ENCODE assay signal across 8 cellular contexts in the genomic region with DNA sequence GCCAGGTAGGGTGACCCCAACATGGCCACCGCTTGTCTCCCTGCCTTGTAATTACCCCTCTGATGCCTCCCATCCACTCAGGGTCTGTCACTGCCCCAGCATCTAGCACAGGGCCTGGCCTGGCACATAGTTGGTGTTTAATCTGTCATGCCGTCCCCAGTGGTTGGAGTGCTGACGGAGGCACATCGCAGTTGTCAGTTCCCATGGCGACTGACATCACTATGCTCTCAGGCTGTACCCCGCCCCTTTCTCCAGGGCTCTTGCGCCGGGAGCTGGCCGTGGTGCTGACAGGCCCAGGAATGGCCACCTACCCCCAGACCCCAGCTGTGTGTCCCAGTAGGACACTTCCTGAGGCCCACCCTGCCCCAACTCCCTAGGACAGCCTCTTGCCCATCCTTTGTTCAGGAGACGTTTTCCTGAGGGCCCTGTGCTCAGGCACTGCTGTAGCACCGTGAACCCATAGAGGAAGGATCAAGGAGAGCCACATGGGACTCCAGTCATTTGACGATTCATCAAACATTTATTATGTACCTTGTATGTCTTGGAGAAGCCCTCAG. TPM values are rescaled to one million over a fixed set of nuclear protein-coding genes. Genes with fewer than 3 reads are reported as not detected.
DNase-seq lines count a peak whose midpoint lies in the region; ATAC-seq, FAIRE-seq and TF ChIP-seq lines count a peak whose summit lies in the region.

No MANE protein-coding gene starts in this region.

- H3K4me1 ChIP-seq in endothelial cell of umbilical vein (ENCODE audit: control insufficient read depth, extremely low read depth, insufficient read depth, low read length) (peaks cover 8% of the 10 kb centered on the region), MM.1S (ENCODE audit: low read length) (no peaks in the 10 kb centered on the region)

- CTCF ChIA-PET in endothelial cell of umbilical vein (lab: Charles Lee) = interaction anchor here (0.7 kb wide), 1 partner anchor 22 kb away, joined by 3 read pairs; no protein-coding TSS in a partner anchor

- H3K9me3 ChIP-seq in endothelial cell of umbilical vein (replicated peaks; ENCODE audit: control insufficient read depth, insufficient read depth, low read length) (no peaks in the 10 kb centered on the region), MM.1S (replicated peaks; ENCODE audit: insufficient read depth, low read length) (no peaks in the 10 kb centered on the region)

- H3K27ac ChIP-seq in endothelial cell of umbilical vein (ENCODE audit: insufficient read depth, low read depth, low read length) (no peak overlapping the region), MM.1S (ENCODE audit: low read length) (no peak overlapping the region)

- H3K27ac Mint-ChIP-seq in naive thymus-derived CD8-positive, alpha-beta T cell = no peak overlapping the region

- dilution Hi-C loops in endothelial cell of umbilical vein (cut with MboI; ENCODE audit: extremely low pct_ligation_motif_present, low sequenced_read_pairs) = no loop called here

- no peaks in the 10 kb centered on the region for H3F3A ChIP-seq in MM.1S (ENCODE audit: insufficient read depth, low read length)

- H3K9me3 Mint-ChIP-seq in naive thymus-derived CD8-positive, alpha-beta T cell = no peaks in the 10 kb centered on the region

- H3K27me3 ChIP-seq in endothelial cell of umbilical vein (ENCODE audit: control insufficient read depth in 2 of 2, insufficient read depth in 2 of 2, low read length in 2 of 2) (no peaks in the 10 kb centered on the region), MM.1S (replicated peaks; ENCODE audit: insufficient read depth, low read length) (no peaks in the 10 kb centered on the region)

- no peak for FAIRE-seq in endothelial cell of umbilical vein (lab: Jason Lieb, UNC)

- H3K9me2 ChIP-seq in MM.1S (replicated peaks; ENCODE audit: insufficient read depth, low read length) = no peaks in the 10 kb centered on the region

- no peak for TF ChIP-seq CTCF in endothelial cell of umbilical vein (IDR thresholded peaks at IDR 0.05; ENCODE audit: extremely low read depth in 1 of 2, insufficient read depth in 1 of 2, low read depth in 1 of 2, low read length in 2 of 2)
- no peak for TF ChIP-seq CTCF in MM.1S (IDR thresholded peaks at IDR 0.05; ENCODE audit: low read length)

- DNase-seq in COLO829 (ENCODE audit: low spot score) (peak; percentile 30), NCI-H2227 (lab: John Stamatoyannopoulos, UW; ENCODE audit: unreplicated experiment) (peak; percentile 86), endothelial cell of umbilical vein (ENCODE audit: low read depth, low spot score) (peak; percentile 41), midbrain (lab: John Stamatoyannopoulos, UW) (no peak), MM.1S (no peak)
- no peak for DNase-seq in naive thymus-derived CD8-positive, alpha-beta T cell
- DNase-seq in stimulated activated naive CD4-positive, alpha-beta T cell (lab: John Stamatoyannopoulos, UW) = no peak

- no peaks in the 10 kb centered on the region for H3K9me1 ChIP-seq in endothelial cell of umbilical vein (replicated peaks; ENCODE audit: control insufficient read depth, extremely low read depth, insufficient read depth, low read length)

- H3K9ac ChIP-seq in endothelial cell of umbilical vein (replicated peaks; ENCODE audit: extremely low read depth, insufficient read depth, low read length) (no peak overlapping the region), MM.1S (ENCODE audit: low read length) (no peak overlapping the region)

- H3K4me2 ChIP-seq in endothelial cell of umbilical vein (ENCODE audit: insufficient read depth, low read length) = no peak overlapping the region
- H3K4me2 ChIP-seq in MM.1S (ENCODE audit: low read depth, low read length) = no peak overlapping the region

- no peak for TF ChIP-seq POLR2A in endothelial cell of umbilical vein (IDR thresholded peaks at IDR 0.05; ENCODE audit: low read depth, low read length)

- H3K36me3 Mint-ChIP-seq in naive thymus-derived CD8-positive, alpha-beta T cell = no peaks in the 10 kb centered on the region

- peak overlapping the region in 1 of 10 donors; percentile 6 for H3K4me3 Mint-ChIP-seq in naive thymus-derived CD8-positive, alpha-beta T cell

- no peak overlapping the region for H2AFZ ChIP-seq in endothelial cell of umbilical vein (ENCODE audit: low read depth, low read length)
- H2AFZ ChIP-seq in MM.1S (ENCODE audit: low read length) = no peak overlapping the region

- H3K79me2 ChIP-seq in endothelial cell of umbilical vein (ENCODE audit: control insufficient read depth, insufficient read depth, low read length) (no peaks in the 10 kb centered on the region), MM.1S (ENCODE audit: low read length) (no peaks in the 10 kb centered on the region)

- ATAC-seq in naive thymus-derived CD8-positive, alpha-beta T cell = peak; percentile 39 to 56
- ATAC-seq in HG03135 (IDR thresholded peaks at IDR 0.05; ENCODE audit: unreplicated experiment) = no peak

- no peak overlapping the region for H3K4me3 ChIP-seq in endothelial cell of umbilical vein (replicated peaks in 1 of 3; ENCODE audit: insufficient read depth in 1 of 3, low read depth in 1 of 3, low read length in 3 of 3)
- H3K4me3 ChIP-seq in MM.1S (ENCODE audit: low read length) = no peak overlapping the region

- POLR2A ChIA-PET in endothelial cell of umbilical vein (lab: Charles Lee) = no interaction called here
- POLR2A ChIA-PET in naive thymus-derived CD8-positive, alpha-beta T cell (lab: Charles Lee) = no interaction called here

- H3K27me3 Mint-ChIP-seq in naive thymus-derived CD8-positive, alpha-beta T cell = peaks cover 11 to 55% (median 34%) of the 10 kb centered on the region in 5 donors

- no peaks in the 10 kb centered on the region for H4K20me1 ChIP-seq in endothelial cell of umbilical vein (replicated peaks; ENCODE audit: control insufficient read depth, extremely low read depth, insufficient read depth, low read length)
- H4K20me1 ChIP-seq in MM.1S (ENCODE audit: insufficient read depth, low read length) = no peaks in the 10 kb centered on the region

- H3K4me1 Mint-ChIP-seq in naive thymus-derived CD8-positive, alpha-beta T cell = peaks cover 0 to 3% (median 0%) of the 10 kb centered on the region in 4 donors

- BruUV-seq in endothelial cell of umbilical vein (replicated peaks; lab: Mats Ljungman, UMichigan) = no TSS peak

- intact Hi-C loops in endothelial cell of umbilical vein (cut with micrococcal nuclease) = loop anchor here (2.0 kb wide), 1 partner anchor 24 kb away; the partner anchor contains the start of gene FAM222A

- H3K36me3 ChIP-seq in endothelial cell of umbilical vein (ENCODE audit: control insufficient read depth in 2 of 2, extremely low read depth in 1 of 2, insufficient read depth in 2 of 2, low read length in 2 of 2) = no peaks in the 10 kb centered on the region
- H3K36me3 ChIP-seq in MM.1S (replicated peaks; ENCODE audit: insufficient read depth, low read length) = no peaks in the 10 kb centered on the region

TF ChIP-seq in endothelial cell of umbilical vein, 7 proteins besides CTCF, POLR2A, EP300 and RAD21:
- TF ChIP-seq EZH2 (IDR thresholded peaks at IDR 0.05; ENCODE audit: borderline replicate concordance, low read depth, low read length, severe bottlenecking) (no peak), FOS (IDR thresholded peaks at IDR 0.05; ENCODE audit: borderline replicate concordance, insufficient read depth, low read length) (no peak)

RNA-seq across cellular contexts. Expression of gene FAM222A, which starts 23.0 kb away (rescaled TPM):
- 0.69 and 1.7 TPM in 2 replicates for total RNA-seq in endothelial cell of umbilical vein
- polyA plus RNA-seq in endothelial cell of umbilical vein = 0.62 and 0.76 TPM in 2 replicates
- 0.56 and 0.63 TPM in 2 replicates for polyA plus RNA-seq in endothelial cell of umbilical vein (2011; cell fraction: cytosol; rRNA removed)
- 0.29 and 0.62 TPM in 2 replicates for polyA plus RNA-seq in endothelial cell of umbilical vein (2011; cell fraction: nucleus; rRNA removed)
- polyA plus RNA-seq in endothelial cell of umbilical vein (2012) = 0.45 and 0.79 TPM in 2 replicates
- 0.45 and 0.92 TPM in 2 replicates for polyA minus RNA-seq in endothelial cell of umbilical vein
- polyA minus RNA-seq in endothelial cell of umbilical vein (2011; cell fraction: cytosol; rRNA and poly(A)+ RNA removed) = 4.0 TPM
- 0.67 and 0.72 TPM in 2 replicates for polyA minus RNA-seq in endothelial cell of umbilical vein (2011; cell fraction: nucleus; rRNA and poly(A)+ RNA removed)
- 1 to 10 TPM; 1.6 TPM for total RNA-seq in naive thymus-derived CD8-positive, alpha-beta T cell
- under 1 TPM; 0.16 to 0.28 (median 0.22) TPM for polyA plus RNA-seq in naive thymus-derived CD8-positive, alpha-beta T cell

Comparison
In these comparisons a context has a peak if more than half of its experiments do, and no peak if none do; other contexts are left out.
1. DNase-seq: peak in COLO829 (single experiment), NCI-H2227 (single experiment) and endothelial cell of umbilical vein (single experiment); none in naive thymus-derived CD8-positive, alpha-beta T cell (0 of 10), stimulated activated naive CD4-positive, alpha-beta T cell (0 of 6), midbrain (single experiment) and MM.1S (single experiment).